15 cellular contexts compared by ENCODE assay signal in the genomic region with DNA sequence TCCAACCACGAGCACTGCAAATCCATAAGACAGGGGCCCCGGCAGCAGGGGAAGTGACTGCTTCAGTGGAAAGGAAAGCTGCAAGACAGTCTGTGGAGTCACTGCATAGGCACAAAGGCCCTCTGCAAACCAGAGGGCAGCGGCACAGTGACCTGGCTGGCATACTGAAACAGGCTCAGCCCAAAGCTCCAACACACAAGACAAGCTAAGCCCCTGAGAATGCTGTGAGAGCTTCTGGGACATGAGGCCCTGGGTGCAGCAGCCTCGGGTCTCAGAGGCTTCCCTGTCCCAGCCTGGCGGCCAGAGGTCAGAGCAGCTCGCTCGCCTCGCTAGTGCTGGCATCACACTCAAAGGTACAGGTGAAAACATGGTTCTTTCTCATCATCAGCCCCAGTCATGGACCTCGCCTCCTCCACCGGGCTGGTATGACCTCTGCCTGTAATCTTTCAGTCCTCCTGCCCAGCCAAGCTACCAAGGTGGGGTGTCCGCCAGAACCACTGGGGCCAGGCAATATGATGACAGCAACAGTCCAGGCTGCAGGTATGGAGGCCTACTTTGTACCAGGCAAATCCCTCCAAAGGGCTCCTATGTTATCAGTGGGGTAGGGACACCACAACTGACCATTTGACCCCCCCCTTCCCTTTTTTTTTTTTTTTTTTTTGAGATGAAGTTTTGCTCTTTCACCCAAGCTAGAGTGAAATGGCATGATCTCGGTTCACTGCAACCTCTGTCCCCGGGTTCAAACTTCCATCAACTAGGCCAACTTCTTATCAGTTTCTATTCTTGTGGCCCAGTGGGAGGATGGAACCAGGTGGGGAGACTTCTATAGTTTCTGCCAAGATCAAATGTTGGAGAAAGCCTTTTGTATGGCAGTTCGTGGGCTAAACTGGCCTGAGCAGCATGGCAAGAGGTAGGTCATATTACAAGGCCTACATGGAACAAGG. TPM values are rescaled to one million over a fixed set of nuclear protein-coding genes. Genes with fewer than 3 reads are reported as not detected.
DNase-seq lines count a peak whose midpoint lies in the region; ATAC-seq and TF ChIP-seq lines count a peak whose summit lies in the region.
"Had no signal": no experiment of that assay in that cellular context is flagged by ENCODE, and none has a peak within 500 bp of the region (broad histone marks: within the 10 kb centered on the region; RNA-seq: fewer than 3 reads in every experiment).

No MANE protein-coding gene starts in this region.

- H3K4me3 Mint-ChIP-seq in endothelial cell (ENCODE audit: unreplicated experiment) = peak overlapping the region; percentile 59
- H3K4me3 Mint-ChIP-seq in stimulated activated naive B cell treated with anti-CD40 and anti-IgM and Interleukin-4, amounts not matched to agents 10 μg/mL and 1 μg/mL and 100 μg/mL, for 72 hours = peak overlapping the region in 1 of 2 donors; percentile 16

- H3K36me3 Mint-ChIP-seq in endothelial cell (ENCODE audit: low read depth, unreplicated experiment) = peaks cover 7% of the 10 kb centered on the region
- H3K36me3 Mint-ChIP-seq in stimulated activated naive B cell treated with anti-CD40 and anti-IgM and Interleukin-4, amounts not matched to agents 10 μg/mL and 1 μg/mL and 100 μg/mL, for 72 hours = peaks cover 22 to 45% of the 10 kb centered on the region in 2 donors

- H3K4me1 Mint-ChIP-seq in endothelial cell (ENCODE audit: unreplicated experiment) = peaks cover 67% of the 10 kb centered on the region
- peaks cover 64 to 84% of the 10 kb centered on the region in 2 donors for H3K4me1 Mint-ChIP-seq in stimulated activated naive B cell treated with anti-CD40 and anti-IgM and Interleukin-4, amounts not matched to agents 10 μg/mL and 1 μg/mL and 100 μg/mL, for 72 hours

- H3F3A ChIP-seq in SU-DHL-6 (ENCODE audit: insufficient read depth) = peaks cover 14% of the 10 kb centered on the region; the same call in 1 of the 2 replicates

- peaks cover 32% of the 10 kb centered on the region; the same call in 1 of the 2 replicates for H3K79me2 ChIP-seq in SU-DHL-6 (ENCODE audit: insufficient read depth, low read length)

- ATAC-seq in Right ventricle myocardium inferior = no peak
- ATAC-seq in left ventricle myocardium superior = no peak
- ATAC-seq in stimulated activated naive B cell treated with anti-CD40 and anti-IgM and Interleukin-4, amounts not matched to agents 10 μg/mL and 1 μg/mL and 100 μg/mL, for 72 hours (replicated peaks) = no peak
- no peak for ATAC-seq in GM19328 (IDR thresholded peaks at IDR 0.05; ENCODE audit: unreplicated experiment)

- H3K9ac ChIP-seq in SU-DHL-6 (ENCODE audit: low read length) = 0 out of 2 replicates have a peak overlapping the region, but pooled peaks have one; percentile 17

- H3K27ac Mint-ChIP-seq in endothelial cell (ENCODE audit: unreplicated experiment) = peak overlapping the region; percentile 61
- peak overlapping the region; percentile 65 for H3K27ac Mint-ChIP-seq in stimulated activated naive B cell treated with anti-CD40 and anti-IgM and Interleukin-4, amounts not matched to agents 10 μg/mL and 1 μg/mL and 100 μg/mL, for 72 hours

- H3K9me3 Mint-ChIP-seq in endothelial cell (ENCODE audit: unreplicated experiment) = no peaks in the 10 kb centered on the region
- H3K9me3 Mint-ChIP-seq in stimulated activated naive B cell treated with anti-CD40 and anti-IgM and Interleukin-4, amounts not matched to agents 10 μg/mL and 1 μg/mL and 100 μg/mL, for 72 hours = no peaks in the 10 kb centered on the region

- no peaks in the 10 kb centered on the region for H3K9me2 ChIP-seq in SU-DHL-6 (replicated peaks; ENCODE audit: insufficient read depth, low read length)

- peak overlapping the region; percentile 76; the same call in 1 of the 2 replicates for H3K27ac ChIP-seq in SU-DHL-6 (ENCODE audit: low read depth, low read length)
- H3K27ac ChIP-seq: ascending aorta, VCaP had no signal

- H3K36me3 ChIP-seq in SU-DHL-6 (ENCODE audit: low read length) = no peaks in the 10 kb centered on the region
- H3K36me3 ChIP-seq: ascending aorta had no signal

- DNase-seq in Right ventricle myocardium inferior (ENCODE audit: missing footprints) = peak; percentile 66
- DNase-seq in left ventricle myocardium superior = no peak
- DNase-seq in endothelial cell (ENCODE audit: low spot score) = no peak
- no peak for DNase-seq in stimulated activated naive B cell treated with anti-CD40 and anti-IgM and Interleukin-4, amounts not matched to agents 10 μg/mL and 1 μg/mL and 100 μg/mL, for 72 hours
- DNase-seq in DMS114 treated with DMSO at 0.1 percent for 48 hours (lab: John Stamatoyannopoulos, UW; ENCODE audit: unreplicated experiment) = no peak
- DNase-seq in stimulated activated CD8-positive, alpha-beta memory T cell treated with anti-CD3 and anti-CD28 coated beads, Interleukin-4, amount 100 ng/mL, for 48 hours = no peak
- DNase-seq: activated T-cell treated with anti-CD3 and anti-CD28 coated beads for 4 hours, DMS79, NCI-H1048, nucleus accumbens had no signal

- no peaks in the 10 kb centered on the region for H3K27me3 ChIP-seq in SU-DHL-6 (ENCODE audit: low read length)
- H3K27me3 ChIP-seq: ascending aorta had no signal

- H3K4me2 ChIP-seq in SU-DHL-6 (ENCODE audit: low read depth, low read length, poor library complexity, severe bottlenecking) = peak overlapping the region; percentile 22

- no peak overlapping the region for H3K4me3 ChIP-seq in SU-DHL-6 (ENCODE audit: insufficient read depth, low read length, poor library complexity, severe bottlenecking)
- H3K4me3 ChIP-seq: ascending aorta, skin epidermis had no signal

- H3K27me3 Mint-ChIP-seq in endothelial cell (ENCODE audit: unreplicated experiment) = peaks cover 14% of the 10 kb centered on the region
- no peaks in the 10 kb centered on the region for H3K27me3 Mint-ChIP-seq in stimulated activated naive B cell treated with anti-CD40 and anti-IgM and Interleukin-4, amounts not matched to agents 10 μg/mL and 1 μg/mL and 100 μg/mL, for 72 hours

- no peaks in the 10 kb centered on the region for H3K9me3 ChIP-seq in SU-DHL-6 (ENCODE audit: insufficient read depth, low read length)
- H3K9me3 ChIP-seq: ascending aorta had no signal

- no peak overlapping the region for H2AFZ ChIP-seq in SU-DHL-6 (ENCODE audit: low read depth, low read length, severe bottlenecking)

- no peak for TF ChIP-seq CTCF in SU-DHL-6 (IDR thresholded peaks at IDR 0.05; ENCODE audit: insufficient read depth, low read length, poor library complexity, severe bottlenecking)
- no peak for TF ChIP-seq CTCF in endothelial cell (IDR thresholded peaks at IDR 0.05; ENCODE audit: unreplicated experiment)

- no peaks in the 10 kb centered on the region for H4K20me1 ChIP-seq in SU-DHL-6 (ENCODE audit: low read depth, low read length)

- intact Hi-C loops in Right ventricle myocardium inferior (cut with DNase I) = no loop called here
- intact Hi-C loops in left ventricle myocardium superior (cut with micrococcal nuclease) = no loop called here

RNA-seq across cellular contexts. Expression of gene ST3GAL2, which starts 19.2 kb away (rescaled TPM):
- 25.6 TPM for total RNA-seq in Right ventricle myocardium inferior
- total RNA-seq in left ventricle myocardium superior = 19.0 TPM
- total RNA-seq in endothelial cell (ENCODE audit: unreplicated experiment) = 87.0 TPM

RNA-seq across cellular contexts. Expression of gene FCSK, which starts 34.7 kb away (rescaled TPM):
- total RNA-seq in Right ventricle myocardium inferior (7.5 TPM), left ventricle myocardium superior (8.2 TPM), endothelial cell (ENCODE audit: unreplicated experiment) (14.7 TPM)
